10 cellular contexts compared by ENCODE assay signal in the genomic region with DNA sequence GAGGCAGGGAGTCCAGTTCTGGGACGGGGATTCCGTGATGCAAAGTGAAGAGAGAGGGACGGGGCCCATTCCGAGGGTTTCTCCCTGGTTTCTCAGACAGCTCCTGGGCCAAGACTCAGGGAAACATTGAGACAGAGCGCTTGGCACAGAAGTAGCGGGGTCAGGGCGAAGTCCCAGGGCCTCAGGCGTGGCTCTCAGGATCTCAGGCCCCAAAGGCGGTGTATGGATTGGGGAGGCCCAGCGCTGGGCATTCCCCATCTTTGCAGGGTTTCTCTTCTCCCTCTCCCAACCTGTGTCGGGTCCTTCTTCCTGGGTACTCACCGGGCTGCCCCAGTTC. TPM values are rescaled to one million over a fixed set of nuclear protein-coding genes. Genes with fewer than 3 reads are reported as not detected.
DNase-seq lines count a peak whose midpoint lies in the region; ATAC-seq and TF ChIP-seq lines count a peak whose summit lies in the region.
"Had no signal": no experiment of that assay in that cellular context is flagged by ENCODE, and none has a peak within 500 bp of the region (broad histone marks: within the 10 kb centered on the region; RNA-seq: fewer than 3 reads in every experiment).

No MANE protein-coding gene starts in this region.

- TF ChIP-seq POLR2A in transverse colon (IDR thresholded peaks at IDR 0.05): no peak

- H3K27ac ChIP-seq in effector memory CD4-positive, alpha-beta T cell (ENCODE audit: insufficient read depth, low read length, poor library complexity, severe bottlenecking): peak overlapping the region; percentile 76
- H3K27ac ChIP-seq in mesenchymal stem cell (ENCODE audit: low read length, poor library complexity, severe bottlenecking) (no peak overlapping the region), transverse colon (no peak overlapping the region)
- H3K27ac ChIP-seq: BLaER1 had no signal

- peaks cover 15% of the 10 kb centered on the region for H3K4me1 Mint-ChIP-seq in activated T-cell treated with anti-CD3 and anti-CD28 coated beads, Interleukin-2, amount 50 U/mL, for 4 hours (ENCODE audit: low read depth)

- in situ Hi-C loops in transverse colon (cut with MboI; ENCODE audit: low pct_ligation_motif_present in 1 of 4, low pct_unique_long_range_greater_than_20kb in 1 of 4, low sequenced_read_pairs in 3 of 4): loop anchor here in 1 of 4 donors (10.0 kb wide), 1 partner anchor 163 kb away; no protein-coding TSS in a partner anchor

- H2BK5ac ChIP-seq in mesenchymal stem cell (ENCODE audit: low read depth, low read length, poor library complexity, severe bottlenecking): no peak overlapping the region

- no peaks in the 10 kb centered on the region for H3K36me3 Mint-ChIP-seq in activated T-cell treated with anti-CD3 and anti-CD28 coated beads, Interleukin-2, amount 50 U/mL, for 4 hours (ENCODE audit: insufficient read depth)

- TF ChIP-seq CTCF in transverse colon (IDR thresholded peaks at IDR 0.05): no peak

- H2BK12ac ChIP-seq in mesenchymal stem cell (ENCODE audit: low read length in 2 of 2): no peak overlapping the region

- intact Hi-C loops in transverse colon (cut with DNase I; ENCODE audit: low total_unique reads): no loop called here

- peak overlapping the region; percentile 83 for H3K9ac ChIP-seq in mesenchymal stem cell (ENCODE audit: low read length)
- H3K9ac ChIP-seq: BLaER1 had no signal

- H3K27me3 Mint-ChIP-seq in activated T-cell treated with anti-CD3 and anti-CD28 coated beads, Interleukin-2, amount 50 U/mL, for 4 hours (ENCODE audit: low read depth): peaks cover 19% of the 10 kb centered on the region

- H2AFZ ChIP-seq in mesenchymal stem cell (ENCODE audit: low read depth, low read length): no peak overlapping the region

- no peak overlapping the region for H3K4ac ChIP-seq in mesenchymal stem cell (ENCODE audit: low read depth in 1 of 2, low read length in 2 of 2)

- peaks cover 4% of the 10 kb centered on the region for H3K27me3 ChIP-seq in effector memory CD4-positive, alpha-beta T cell (replicated peaks; ENCODE audit: control insufficient read depth, insufficient read depth, low read length, poor library complexity, severe bottlenecking)
- peaks cover 10 to 52% of the 10 kb centered on the region in 2 experiments for H3K27me3 ChIP-seq in mesenchymal stem cell (ENCODE audit: control insufficient read depth in 1 of 2, insufficient read depth in 1 of 2, low read length in 2 of 2)
- peaks cover 58% of the 10 kb centered on the region for H3K27me3 ChIP-seq in transverse colon

- peak overlapping the region; percentile 78 for H3K4me3 Mint-ChIP-seq in activated T-cell treated with anti-CD3 and anti-CD28 coated beads, Interleukin-2, amount 50 U/mL, for 4 hours

- H3K9me3 Mint-ChIP-seq in activated T-cell treated with anti-CD3 and anti-CD28 coated beads, Interleukin-2, amount 50 U/mL, for 4 hours: peaks cover 9% of the 10 kb centered on the region

- no peak overlapping the region for H2BK120ac ChIP-seq in mesenchymal stem cell (ENCODE audit: low read depth, low read length)

- H3K79me1 ChIP-seq in mesenchymal stem cell (replicated peaks; ENCODE audit: low read length, poor library complexity, severe bottlenecking): no peaks in the 10 kb centered on the region

- no peaks in the 10 kb centered on the region for H3K36me3 ChIP-seq in effector memory CD4-positive, alpha-beta T cell (ENCODE audit: control insufficient read depth, insufficient read depth, low read length)
- no peaks in the 10 kb centered on the region for H3K36me3 ChIP-seq in mesenchymal stem cell (ENCODE audit: control insufficient read depth in 1 of 2, insufficient read depth in 2 of 2, low read depth in 1 of 2, low read length in 2 of 2)
- no peaks in the 10 kb centered on the region for H3K36me3 ChIP-seq in transverse colon
- H3K36me3 ChIP-seq: BLaER1 had no signal

- WGBS in mesenchymal stem cell: 59% methylated on average over 12 of the region's 12 CpGs
- WGBS in transverse colon (ENCODE audit: low coverage in 1 of 2), 2 donors: 62 to 73% methylated on average over 3 to 12 of the region's 12 CpGs

- H3K4me1 ChIP-seq in effector memory CD4-positive, alpha-beta T cell (ENCODE audit: control insufficient read depth, insufficient read depth, low read length, poor library complexity, severe bottlenecking): peaks cover 11% of the 10 kb centered on the region
- peaks cover 11% of the 10 kb centered on the region for H3K4me1 ChIP-seq in mesenchymal stem cell (ENCODE audit: control insufficient read depth, insufficient read depth, low read depth, low read length)
- peaks cover 0 to 13% (median 9%) of the 10 kb centered on the region in 4 donors for H3K4me1 ChIP-seq in transverse colon
- H3K4me1 ChIP-seq: BLaER1 had no signal

- H3K4me3 ChIP-seq in effector memory CD4-positive, alpha-beta T cell (ENCODE audit: insufficient read depth, low read depth, low read length, poor library complexity, severe bottlenecking): peak overlapping the region; percentile 85
- H3K4me3 ChIP-seq in mesenchymal stem cell (ENCODE audit: insufficient read depth in 1 of 2, low read depth in 1 of 2, low read length in 2 of 2): peak overlapping the region in 1 of 2 experiments; percentile 83
- peak overlapping the region in 3 of 4 donors; percentile 30 to 58 (median 52) for H3K4me3 ChIP-seq in transverse colon

- no peak for TF ChIP-seq EP300 in transverse colon (IDR thresholded peaks at IDR 0.05; ENCODE audit: low read depth)

- no peak overlapping the region for H4K91ac ChIP-seq in mesenchymal stem cell (ENCODE audit: low read length)

- no peak for ATAC-seq in activated T-cell treated with anti-CD3 and anti-CD28 coated beads, Interleukin-2, amount 50 U/mL, for 4 hours
- ATAC-seq in HG02970 (IDR thresholded peaks at IDR 0.05; ENCODE audit: low FRiP score, unreplicated experiment): no peak

- H2BK15ac ChIP-seq in mesenchymal stem cell (ENCODE audit: low read depth, poor library complexity, severe bottlenecking): no peak overlapping the region

- H3K9me3 ChIP-seq in effector memory CD4-positive, alpha-beta T cell (ENCODE audit: control insufficient read depth, low read length): no peaks in the 10 kb centered on the region
- no peaks in the 10 kb centered on the region for H3K9me3 ChIP-seq in mesenchymal stem cell (ENCODE audit: control insufficient read depth, low read length)
- H3K9me3 ChIP-seq in transverse colon: no peaks in the 10 kb centered on the region

- H4K8ac ChIP-seq in mesenchymal stem cell (ENCODE audit: low read length): no peak overlapping the region

- H3K14ac ChIP-seq in mesenchymal stem cell (ENCODE audit: low read length in 2 of 2): no peak overlapping the region

- no peak for DNase-seq in activated T-cell treated with anti-CD3 and anti-CD28 coated beads, Interleukin-2, amount 50 U/mL, for 4 hours
- DNase-seq in activated T-cell treated with anti-CD3 and anti-CD28 coated beads for 4 hours (no peak), mesenchymal stem cell (no peak), transverse colon (no peak), NCI-H146 treated with DMSO at 0.1 percent for 48 hours (lab: John Stamatoyannopoulos, UW; ENCODE audit: unreplicated experiment) (no peak), NCI-H1436 (lab: John Stamatoyannopoulos, UW) (no peak)
- no peak for DNase-seq in effector memory CD4-positive, alpha-beta T cell
- DNase-seq: NCI-H446 treated with DMSO at 0.1 percent for 48 hours had no signal

- H3K4me2 ChIP-seq in mesenchymal stem cell (ENCODE audit: low read length, poor library complexity, severe bottlenecking): peak overlapping the region; percentile 72

- no peak overlapping the region for H3K23ac ChIP-seq in mesenchymal stem cell (ENCODE audit: low read length in 2 of 2)

- H2AK5ac ChIP-seq in mesenchymal stem cell (ENCODE audit: low read length, severe bottlenecking): no peak overlapping the region

- H3K18ac ChIP-seq in mesenchymal stem cell (ENCODE audit: low read depth in 1 of 2, low read length in 2 of 2): no peak overlapping the region

RNA-seq across cellular contexts. Expression of a gene that starts 35.9 kb away (rescaled TPM):
- 1 to 10 TPM in 1 of 3 donors, not detected in 2; 1.1 TPM for total RNA-seq in activated T-cell treated with anti-CD3 and anti-CD28 coated beads, Interleukin-2, amount 50 U/mL, for 4 hours
- not detected for polyA plus RNA-seq in mesenchymal stem cell (2013, experiment 1 of 2)
- not detected for polyA plus RNA-seq in mesenchymal stem cell (2013, experiment 2 of 2)
- not detected for total RNA-seq in transverse colon
